In the genomic region with DNA sequence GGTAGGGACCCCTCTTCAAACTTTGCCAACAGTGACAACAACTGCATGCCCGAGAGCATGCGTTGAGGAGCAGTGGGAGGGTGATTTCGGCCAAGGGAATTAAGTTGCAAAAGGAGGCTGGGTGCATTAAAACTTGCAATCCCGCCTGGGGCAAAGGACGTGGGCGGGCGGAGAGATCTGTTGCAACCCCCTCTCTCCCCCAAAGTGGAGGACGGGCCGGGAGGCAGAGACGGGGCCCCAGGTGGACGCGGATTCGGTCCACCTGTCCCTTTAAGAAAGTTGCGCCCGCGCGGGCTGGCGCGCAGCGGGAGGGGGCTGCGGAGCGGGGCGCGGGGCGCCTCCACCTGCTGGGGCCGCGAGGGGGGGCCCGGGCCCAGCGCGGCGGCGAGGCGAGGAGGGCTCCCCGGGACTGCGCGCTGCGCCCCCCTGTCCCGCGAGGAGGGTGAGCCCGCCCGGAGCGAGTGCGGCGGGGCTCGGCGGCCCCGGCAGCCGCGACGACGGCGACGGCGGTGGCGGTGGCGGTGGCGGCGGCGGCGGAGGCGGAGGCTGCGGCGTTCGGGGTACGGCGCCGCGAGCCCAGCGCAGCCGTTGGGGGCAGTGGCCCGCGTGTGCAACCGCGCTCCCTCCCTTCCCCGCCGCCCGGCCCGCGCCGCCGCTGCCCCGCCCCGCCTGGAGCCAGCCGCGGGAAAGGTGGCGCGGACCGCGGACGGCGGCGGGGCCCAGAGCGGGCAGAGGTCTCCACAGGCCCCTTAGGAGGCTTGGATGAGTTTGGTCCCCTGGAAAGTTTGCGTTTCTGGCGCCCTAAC, we compare ENCODE assay signal across 9 cellular contexts. TPM values are rescaled to one million over a fixed set of nuclear protein-coding genes. Genes with fewer than 3 reads are reported as not detected.
DNase-seq lines count a peak whose midpoint lies in the region; ATAC-seq and TF ChIP-seq lines count a peak whose summit lies in the region.
"Had no signal": no experiment of that assay in that cellular context is flagged by ENCODE, and none has a peak within 500 bp of the region (broad histone marks: within the 10 kb centered on the region; RNA-seq: fewer than 3 reads in every experiment).

No MANE protein-coding gene starts in this region.

- peaks cover 17% of the 10 kb centered on the region for H3K27me3 ChIP-seq in effector memory CD4-positive, alpha-beta T cell (replicated peaks; ENCODE audit: control insufficient read depth, insufficient read depth, low read length, poor library complexity, severe bottlenecking)

- in situ Hi-C loops in GM13976 (cut with MboI; ENCODE audit: low sequenced_read_pairs, unreplicated experiment) = no loop called here

- peak in 1 of 2 donors; percentile 57 for ATAC-seq in natural killer cell treated with Interleukin-12 subunit alpha and Interleukin-12 subunit beta and Interleukin-15 and Interleukin-18, amount 100 ng/mL, for 72 hours
- ATAC-seq in HG02852 (IDR thresholded peaks at IDR 0.05; ENCODE audit: unreplicated experiment) (no peak), GM19397 (IDR thresholded peaks at IDR 0.05; ENCODE audit: unreplicated experiment) (no peak), GM19452 (IDR thresholded peaks at IDR 0.05; ENCODE audit: unreplicated experiment) (no peak), GM18858 (IDR thresholded peaks at IDR 0.05; ENCODE audit: unreplicated experiment) (no peak)

- TF ChIP-seq CTCF in GM13976 (IDR thresholded peaks at IDR 0.05; ENCODE audit: borderline replicate concordance, control extremely low read depth, extremely low read depth, insufficient read depth, missing control alignments) = no peak

- H3K27me3 Mint-ChIP-seq in natural killer cell treated with Interleukin-12 subunit alpha and Interleukin-12 subunit beta and Interleukin-15 and Interleukin-18, amount 100 ng/mL, for 72 hours = peaks cover 48 to 69% of the 10 kb centered on the region in 2 donors

- H3K9me3 Mint-ChIP-seq in natural killer cell treated with Interleukin-12 subunit alpha and Interleukin-12 subunit beta and Interleukin-15 and Interleukin-18, amount 100 ng/mL, for 72 hours = no peaks in the 10 kb centered on the region

- peak; percentile 35 for DNase-seq in GM13976 (ENCODE audit: low spot score)
- peak; percentile 19 for DNase-seq in NCI-H2171 (lab: John Stamatoyannopoulos, UW)
- no peak for DNase-seq in effector memory CD4-positive, alpha-beta T cell
- no peak for DNase-seq in natural killer cell treated with Interleukin-12 subunit alpha and Interleukin-12 subunit beta and Interleukin-15 and Interleukin-18, amount 100 ng/mL, for 72 hours (ENCODE audit: low spot score)

- H3K4me1 Mint-ChIP-seq in natural killer cell treated with Interleukin-12 subunit alpha and Interleukin-12 subunit beta and Interleukin-15 and Interleukin-18, amount 100 ng/mL, for 72 hours (ENCODE audit: low read depth in 2 of 2) = peaks cover 6 to 7% of the 10 kb centered on the region in 2 donors

- H3K36me3 ChIP-seq in effector memory CD4-positive, alpha-beta T cell (ENCODE audit: control insufficient read depth, insufficient read depth, low read length) = no peaks in the 10 kb centered on the region
- H3K36me3 ChIP-seq: neutrophil had no signal

- peak overlapping the region; percentile 83 for H3K4me3 Mint-ChIP-seq in natural killer cell treated with Interleukin-12 subunit alpha and Interleukin-12 subunit beta and Interleukin-15 and Interleukin-18, amount 100 ng/mL, for 72 hours

- H3K9me3 ChIP-seq in effector memory CD4-positive, alpha-beta T cell (ENCODE audit: control insufficient read depth, low read length) = no peaks in the 10 kb centered on the region
- H3K9me3 ChIP-seq: neutrophil had no signal

- no peak overlapping the region for H3K27ac Mint-ChIP-seq in natural killer cell treated with Interleukin-12 subunit alpha and Interleukin-12 subunit beta and Interleukin-15 and Interleukin-18, amount 100 ng/mL, for 72 hours

- H3K4me1 ChIP-seq in effector memory CD4-positive, alpha-beta T cell (ENCODE audit: control insufficient read depth, insufficient read depth, low read length, poor library complexity, severe bottlenecking) = peaks cover 5% of the 10 kb centered on the region

- peak overlapping the region; percentile 45 for H3K4me3 ChIP-seq in effector memory CD4-positive, alpha-beta T cell (ENCODE audit: insufficient read depth, low read depth, low read length, poor library complexity, severe bottlenecking)

- no peak overlapping the region for H3K27ac ChIP-seq in effector memory CD4-positive, alpha-beta T cell (ENCODE audit: insufficient read depth, low read length, poor library complexity, severe bottlenecking)
- H3K27ac ChIP-seq: neutrophil had no signal

- H3K36me3 Mint-ChIP-seq in natural killer cell treated with Interleukin-12 subunit alpha and Interleukin-12 subunit beta and Interleukin-15 and Interleukin-18, amount 100 ng/mL, for 72 hours = peaks cover 6% of the 10 kb centered on the region

RNA-seq across cellular contexts. Expression of a gene that starts 0.6 kb away (rescaled TPM):
- not detected for total RNA-seq in natural killer cell treated with Interleukin-12 subunit alpha and Interleukin-12 subunit beta and Interleukin-15 and Interleukin-18, amount 100 ng/mL, for 72 hours

RNA-seq across cellular contexts. Expression of a gene that starts 38.1 kb away (rescaled TPM):
- total RNA-seq in natural killer cell treated with Interleukin-12 subunit alpha and Interleukin-12 subunit beta and Interleukin-15 and Interleukin-18, amount 100 ng/mL, for 72 hours = not detected

Comparison
In these comparisons a context has a peak if more than half of its experiments do, and no peak if none do; other contexts are left out.
1. DNase-seq: peak in GM13976 (single experiment) and NCI-H2171 (single experiment); none in effector memory CD4-positive, alpha-beta T cell (0 of 3) and natural killer cell treated with Interleukin-12 subunit alpha and Interleukin-12 subunit beta and Interleukin-15 and Interleukin-18, amount 100 ng/mL, for 72 hours (single experiment).